Comparison of ENCODE assay signal across 8 cellular contexts in the genomic region with DNA sequence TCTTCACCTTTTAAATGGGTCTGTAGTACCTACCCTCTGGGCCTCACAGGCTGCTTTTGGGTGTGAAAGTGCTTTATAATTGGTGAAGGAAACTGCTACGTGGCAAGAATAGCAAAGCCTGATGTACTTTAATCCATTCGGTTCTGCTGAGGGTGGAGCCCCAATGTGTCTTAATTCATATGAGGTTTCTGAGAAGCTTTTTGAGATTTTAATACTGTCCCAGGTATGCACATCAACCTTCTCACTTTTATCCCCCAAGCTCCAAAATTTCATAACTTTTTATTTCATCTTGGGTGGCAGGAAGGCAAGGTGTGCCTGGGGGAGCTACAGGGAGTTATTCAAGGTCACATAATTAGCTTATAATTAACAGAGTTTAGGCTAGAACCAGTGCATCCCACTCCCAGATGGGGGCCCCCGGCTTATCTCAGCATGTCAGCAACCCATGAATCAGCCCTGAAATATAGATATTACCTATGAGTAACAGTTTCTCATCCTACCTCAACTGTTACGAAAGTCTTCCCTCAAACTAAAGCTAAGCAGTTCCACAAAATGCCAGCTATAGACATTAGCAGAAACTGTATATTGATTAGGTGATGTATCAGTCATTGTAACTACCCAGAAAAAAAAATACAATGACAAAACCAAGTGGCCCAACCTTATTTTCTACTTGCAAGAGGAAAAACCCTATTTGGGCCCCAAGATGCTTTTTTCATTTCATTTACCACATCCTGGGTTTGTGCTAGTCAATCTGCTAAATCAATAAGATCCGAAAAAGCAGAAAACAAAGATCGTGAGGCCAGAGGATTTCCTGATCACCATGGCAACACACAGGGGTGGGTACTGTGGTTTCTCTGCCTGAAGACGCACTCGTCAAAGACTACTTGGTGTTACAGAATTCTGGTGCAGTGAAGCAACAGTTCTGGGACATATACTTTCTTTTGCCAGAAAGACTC. TPM values are rescaled to one million over a fixed set of nuclear protein-coding genes. Genes with fewer than 3 reads are reported as not detected.
A peak's percentile ranks its signal among the peaks of the same experiment; 100 is the strongest.
DNase-seq lines count a peak whose midpoint lies in the region; ATAC-seq and TF ChIP-seq lines count a peak whose summit lies in the region.

No MANE protein-coding gene starts in this region.

- no peak overlapping the region for H3K56ac ChIP-seq in mesendoderm (ENCODE audit: low read length)

- H2AK5ac ChIP-seq in mesendoderm (ENCODE audit: low read length): no peak overlapping the region

- H4K5ac ChIP-seq in mesendoderm (ENCODE audit: low read length): no peak overlapping the region

- H3K23ac ChIP-seq in mesendoderm (ENCODE audit: low read length): no peak overlapping the region

- no peaks in the 10 kb centered on the region for H3K27me3 ChIP-seq in mesendoderm (ENCODE audit: insufficient read depth, low read length, poor library complexity)

- H3K4me2 ChIP-seq in mesendoderm (ENCODE audit: low read length): no peak overlapping the region

- no peaks in the 10 kb centered on the region for H3K79me1 ChIP-seq in mesendoderm (ENCODE audit: low read length)

- POLR2A ChIA-PET in RWPE1 (lab: Yijun Ruan, JAX; ENCODE audit: low non-redundant PET): interaction anchor here (1.0 kb wide), 1 partner anchor 24 kb away, joined by 3 read pairs; no protein-coding TSS in a partner anchor

- ATAC-seq in GM18517 (IDR thresholded peaks at IDR 0.05; ENCODE audit: unreplicated experiment) (peak; percentile 87), HG02885 (IDR thresholded peaks at IDR 0.05; ENCODE audit: poor library complexity, unreplicated experiment) (peak; percentile 89)

- peak; percentile 86 for DNase-seq in RWPE1 (ENCODE audit: low spot score)
- peak; percentile 14 to 68 (median 45) for DNase-seq in activated naive CD4-positive, alpha-beta T cell (lab: John Stamatoyannopoulos, UW)
- peak; percentile 30 for DNase-seq in kidney tubule cell (ENCODE audit: low spot score)
- DNase-seq in stimulated activated CD8-positive, alpha-beta memory T cell treated with anti-CD3 and anti-CD28 coated beads, Interleukin-4, amount 100 ng/mL, for 48 hours: peak; percentile 86
- DNase-seq in NCI-H187 treated with DMSO at 0.1 percent for 48 hours (lab: John Stamatoyannopoulos, UW): no peak
- DNase-seq in mesendoderm: no peak

- no peak overlapping the region for H2BK15ac ChIP-seq in mesendoderm (replicated peaks; ENCODE audit: low read depth)

- H2BK120ac ChIP-seq in mesendoderm (ENCODE audit: low read depth, low read length): no peak overlapping the region

- no peak overlapping the region for H4K8ac ChIP-seq in mesendoderm (ENCODE audit: low read depth, low read length)

- no peaks in the 10 kb centered on the region for H3K36me3 ChIP-seq in mesendoderm (ENCODE audit: control insufficient read depth, insufficient read depth, low read length)

- TF ChIP-seq CTCF in RWPE1 (conservative IDR thresholded peaks at IDR 0.05; ENCODE audit: low read depth): no peak

- H3K4me3 ChIP-seq in mesendoderm (ENCODE audit: low read length): no peak overlapping the region

- H3K18ac ChIP-seq in mesendoderm (ENCODE audit: low read length): no peak overlapping the region

- H3K4me1 ChIP-seq in mesendoderm (ENCODE audit: control insufficient read depth, low read depth, low read length): peaks cover 17% of the 10 kb centered on the region

- H3K27ac ChIP-seq in RWPE1 (peak overlapping the region; percentile 90), mesendoderm (ENCODE audit: low read depth, low read length) (no peak overlapping the region)

- no CpG with 5 or more reads among the region's 8 CpGs for WGBS in mesendoderm (ENCODE audit: extremely low coverage, insufficient coverage, low lambda C conversion rate)

- CTCF ChIA-PET in RWPE1 (lab: Yijun Ruan, JAX): interaction anchor here (0.6 kb wide), 1 partner anchor 14 kb away, joined by 3 read pairs; no protein-coding TSS in a partner anchor

- no peaks in the 10 kb centered on the region for H3K79me2 ChIP-seq in mesendoderm (ENCODE audit: control insufficient read depth, insufficient read depth, low read length)

- no peak overlapping the region for H2BK5ac ChIP-seq in mesendoderm (ENCODE audit: low read length)

- H3K9ac ChIP-seq in mesendoderm (ENCODE audit: low read length): no peak overlapping the region

- H3K4ac ChIP-seq in mesendoderm (ENCODE audit: low read depth, low read length): no peak overlapping the region

RNA-seq across cellular contexts. Expression of a gene that starts 26.7 kb away (rescaled TPM):
- 29.0 TPM for polyA plus RNA-seq in mesendoderm (2013, experiment 1 of 2)
- polyA plus RNA-seq in mesendoderm (2013, experiment 2 of 2): 30.1 TPM

Comparison
In these comparisons a context has a peak if more than half of its experiments do, and no peak if none do; other contexts are left out.
1. DNase-seq: peak in RWPE1 (single experiment), activated naive CD4-positive, alpha-beta T cell (4 of 4), kidney tubule cell (single experiment) and stimulated activated CD8-positive, alpha-beta memory T cell treated with anti-CD3 and anti-CD28 coated beads, Interleukin-4, amount 100 ng/mL, for 48 hours (single experiment); none in NCI-H187 treated with DMSO at 0.1 percent for 48 hours (single experiment) and mesendoderm (single experiment).